31 cellular contexts compared by ENCODE assay signal in genomic region chr9:37705787-37706186, GRCh38. TPM values are rescaled to one million over a fixed set of nuclear protein-coding genes. Genes with fewer than 3 reads are reported as not detected.
"Had no signal": no experiment of that assay in that cellular context is flagged by ENCODE, and none has a peak within 500 bp of the region (broad histone marks: within the 10 kb centered on the region; RNA-seq: fewer than 3 reads in every experiment).

No MANE protein-coding gene starts in this region.

- H3K9me3 ChIP-seq: left ventricle myocardium inferior, pancreas, prostate gland, spleen, suprapubic skin, thoracic aorta, tibial nerve, upper lobe of left lung, vagina had no signal

- H3K27ac ChIP-seq: left ventricle myocardium inferior, pancreas, prostate gland, spleen, suprapubic skin, thoracic aorta, tibial nerve, upper lobe of left lung, vagina had no signal

- H3K4me3 Mint-ChIP-seq: immature natural killer cell; mesothelial cell of epicardium; naive thymus-derived CD8-positive, alpha-beta T cell; nephron; neural crest cell; stimulated activated effector memory CD8-positive, alpha-beta T cell treated with anti-CD3 and anti-CD28 coated beads, Interleukin-12 subunit alpha, Interleukin-12 subunit beta, amount 100 ng/mL, for 72 hours; stimulated activated naive CD8-positive, alpha-beta T cell treated with anti-CD3 and anti-CD28 coated beads, Interleukin-15, Interleukin-2, amounts not matched to agents 100 ng/mL and 50 ng/mL, for 24 hours had no signal

- H3K4me3 ChIP-seq: left ventricle myocardium inferior, lung, pancreas, prostate gland, spleen, suprapubic skin, thoracic aorta, tibial nerve, upper lobe of left lung, vagina had no signal

- ATAC-seq: naive thymus-derived CD8-positive, alpha-beta T cell; pancreas; right cardiac atrium; sciatic nerve had no signal

- H3K27ac Mint-ChIP-seq: immature natural killer cell; mesothelial cell of epicardium; naive thymus-derived CD8-positive, alpha-beta T cell; nephron; stimulated activated effector memory CD8-positive, alpha-beta T cell treated with anti-CD3 and anti-CD28 coated beads, Interleukin-12 subunit alpha, Interleukin-12 subunit beta, amount 100 ng/mL, for 72 hours had no signal

- H3K4me1 Mint-ChIP-seq: immature natural killer cell; mesothelial cell of epicardium; naive thymus-derived CD8-positive, alpha-beta T cell; nephron; neural crest cell; stimulated activated effector memory CD8-positive, alpha-beta T cell treated with anti-CD3 and anti-CD28 coated beads, Interleukin-12 subunit alpha, Interleukin-12 subunit beta, amount 100 ng/mL, for 72 hours had no signal

- H3K27me3 ChIP-seq: pancreas, suprapubic skin, upper lobe of left lung, vagina had no signal

- FAIRE-seq: islet of Langerhans, kidney, pancreas, small intestine had no signal

- H3K36me3 ChIP-seq: left ventricle myocardium inferior, pancreas, prostate gland, spleen, suprapubic skin, thoracic aorta, tibial nerve, upper lobe of left lung, vagina had no signal

- H3K9me3 Mint-ChIP-seq: immature natural killer cell; mesothelial cell of epicardium; naive thymus-derived CD8-positive, alpha-beta T cell; nephron; neural crest cell; stimulated activated effector memory CD8-positive, alpha-beta T cell treated with anti-CD3 and anti-CD28 coated beads, Interleukin-12 subunit alpha, Interleukin-12 subunit beta, amount 100 ng/mL, for 72 hours; stimulated activated naive CD8-positive, alpha-beta T cell treated with anti-CD3 and anti-CD28 coated beads, Interleukin-15, Interleukin-2, amounts not matched to agents 100 ng/mL and 50 ng/mL, for 24 hours had no signal

- H3K36me3 Mint-ChIP-seq: immature natural killer cell; mesothelial cell of epicardium; naive thymus-derived CD8-positive, alpha-beta T cell had no signal

- H3K4me1 ChIP-seq: left ventricle myocardium inferior, pancreas, prostate gland, spleen, suprapubic skin, tibial nerve, upper lobe of left lung, vagina had no signal

- DNase-seq: hypothalamus; immature natural killer cell; kidney; left ventricle myocardium inferior; mesendoderm; naive thymus-derived CD8-positive, alpha-beta T cell; nucleus accumbens; pancreas; posterior cingulate gyrus; retina; right cardiac atrium; small intestine; spleen; stimulated activated CD4-positive, alpha-beta T cell treated with anti-CD3 and anti-CD28 coated beads, Interleukin-4, amount 100 ng/mL, for 24 hours; stimulated activated naive CD4-positive, alpha-beta T cell; upper lobe of left lung had no signal

RNA-seq across cellular contexts. Expression of gene FRMPD1, which starts 55.0 kb away (rescaled TPM):
- total RNA-seq: mononuclear cell; naive thymus-derived CD8-positive, alpha-beta T cell; osteoblast had no signal
- polyA plus RNA-seq: immature natural killer cell; naive thymus-derived CD8-positive, alpha-beta T cell had no signal
